ENCODE assay signal across 8 cellular contexts in genomic region chr1:39154553-39155361, GRCh38. TPM values are rescaled to one million over a fixed set of nuclear protein-coding genes. Genes with fewer than 3 reads are reported as not detected.
DNase-seq lines count a peak whose midpoint lies in the region; ATAC-seq, FAIRE-seq and TF ChIP-seq lines count a peak whose summit lies in the region.

No MANE protein-coding gene starts in this region.

- no peaks in the 10 kb centered on the region for H4K20me1 ChIP-seq in MM.1S (ENCODE audit: insufficient read depth, low read length)

- H3K27me3 ChIP-seq in breast epithelium, result no peaks in the 10 kb centered on the region
- H3K27me3 ChIP-seq in liver (ENCODE audit: control insufficient read depth in 4 of 4, insufficient read depth in 4 of 4, low read length in 3 of 4), result no peaks in the 10 kb centered on the region
- no peaks in the 10 kb centered on the region for H3K27me3 ChIP-seq in vagina
- no peaks in the 10 kb centered on the region for H3K27me3 ChIP-seq in MM.1S (replicated peaks; ENCODE audit: insufficient read depth, low read length)

- TF ChIP-seq RAD21 in liver (IDR thresholded peaks at IDR 0.05), result peak in 1 of 2 donors; percentile 37

- H3K79me2 ChIP-seq in MM.1S (ENCODE audit: low read length), result no peaks in the 10 kb centered on the region

- H3K36me3 ChIP-seq in breast epithelium (no peaks in the 10 kb centered on the region), liver (ENCODE audit: control insufficient read depth in 4 of 4, insufficient read depth in 3 of 4, low read depth in 1 of 4, low read length in 3 of 4) (no peaks in the 10 kb centered on the region), vagina (no peaks in the 10 kb centered on the region), MM.1S (replicated peaks; ENCODE audit: insufficient read depth, low read length) (no peaks in the 10 kb centered on the region)

- no peaks in the 10 kb centered on the region for H3K9me2 ChIP-seq in MM.1S (replicated peaks; ENCODE audit: insufficient read depth, low read length)

- intact Hi-C loops in activated naive CD4-positive, alpha-beta T cell treated with anti-CD3 and anti-CD28 coated beads for 36 hours (cut with micrococcal nuclease), result no loop called here
- intact Hi-C loops in breast epithelium (cut with DNase I; ENCODE audit: low total_unique reads) (no loop called here), vagina (cut with DNase I) (no loop called here)

- no peak for TF ChIP-seq POLR2A in breast epithelium (IDR thresholded peaks at IDR 0.05)
- TF ChIP-seq POLR2A in vagina (IDR thresholded peaks at IDR 0.05), result no peak

- no peak for ATAC-seq in GM19035 (IDR thresholded peaks at IDR 0.05; ENCODE audit: unreplicated experiment)

- H3K27me3 Mint-ChIP-seq in activated naive CD4-positive, alpha-beta T cell treated with anti-CD3 and anti-CD28 coated beads for 36 hours (ENCODE audit: low read depth), result no peaks in the 10 kb centered on the region
- H3K27me3 Mint-ChIP-seq in activated naive CD4-positive, alpha-beta T cell treated with anti-CD3 and anti-CD28 coated beads, Interleukin-2, amount 10 ng/mL, durations not matched to agents 7 days and 5 days, result peaks cover 25% of the 10 kb centered on the region

- TF ChIP-seq CTCF in breast epithelium (IDR thresholded peaks at IDR 0.05) (no peak), liver (IDR thresholded peaks at IDR 0.05; ENCODE audit: low read depth, low read length, missing input control) (no peak), vagina (IDR thresholded peaks at IDR 0.05) (no peak), MM.1S (IDR thresholded peaks at IDR 0.05; ENCODE audit: low read length) (no peak), D721Med (IDR thresholded peaks at IDR 0.05; ENCODE audit: insufficient read depth, missing control alignments) (no peak)

- H3K27ac ChIP-seq in breast epithelium (peak overlapping the region; percentile 57 to 92), liver (ENCODE audit: low read depth in 1 of 2, low read length in 2 of 2) (peak overlapping the region; percentile 53 to 81), vagina (peak overlapping the region; percentile 17), MM.1S (ENCODE audit: low read length) (no peak overlapping the region)

- peak; percentile 6 for DNase-seq in activated naive CD4-positive, alpha-beta T cell treated with anti-CD3 and anti-CD28 coated beads for 36 hours
- no peak for DNase-seq in activated naive CD4-positive, alpha-beta T cell treated with anti-CD3 and anti-CD28 coated beads, Interleukin-2, amount 10 ng/mL, durations not matched to agents 7 days and 5 days
- peak in 1 of 2 donors; percentile 63 for DNase-seq in breast epithelium (ENCODE audit: low spot score in 2 of 2)
- no peak for DNase-seq in vagina (ENCODE audit: extremely low spot score in 2 of 2)
- DNase-seq in MM.1S, result no peak
- DNase-seq in D721Med (ENCODE audit: insufficient read length, low spot score), result no peak

- H3K9me3 ChIP-seq in breast epithelium (no peaks in the 10 kb centered on the region), liver (ENCODE audit: control insufficient read depth in 4 of 4, low read length in 3 of 4) (no peaks in the 10 kb centered on the region), vagina (no peaks in the 10 kb centered on the region), MM.1S (replicated peaks; ENCODE audit: insufficient read depth, low read length) (no peaks in the 10 kb centered on the region)

- H3F3A ChIP-seq in MM.1S (ENCODE audit: insufficient read depth, low read length), result peaks cover 4% of the 10 kb centered on the region; the same call in 1 of the 2 replicates

- H3K4me3 Mint-ChIP-seq in activated naive CD4-positive, alpha-beta T cell treated with anti-CD3 and anti-CD28 coated beads for 36 hours, result no peak overlapping the region
- H3K4me3 Mint-ChIP-seq in activated naive CD4-positive, alpha-beta T cell treated with anti-CD3 and anti-CD28 coated beads, Interleukin-2, amount 10 ng/mL, durations not matched to agents 7 days and 5 days, result no peak overlapping the region

- H3K4me1 Mint-ChIP-seq in activated naive CD4-positive, alpha-beta T cell treated with anti-CD3 and anti-CD28 coated beads for 36 hours (ENCODE audit: low read depth), result peaks cover 4% of the 10 kb centered on the region
- H3K4me1 Mint-ChIP-seq in activated naive CD4-positive, alpha-beta T cell treated with anti-CD3 and anti-CD28 coated beads, Interleukin-2, amount 10 ng/mL, durations not matched to agents 7 days and 5 days, result peaks cover 4% of the 10 kb centered on the region

- H3K4me1 ChIP-seq in breast epithelium (peaks cover 3 to 46% of the 10 kb centered on the region in 2 donors), liver (ENCODE audit: control insufficient read depth in 4 of 4, insufficient read depth in 4 of 4, low read length in 3 of 4) (peaks cover 22 to 49% (median 46%) of the 10 kb centered on the region in 4 donors), vagina (peaks cover 62% of the 10 kb centered on the region), MM.1S (ENCODE audit: low read length) (peaks cover 24% of the 10 kb centered on the region)

- no peak overlapping the region for H3K4me2 ChIP-seq in MM.1S (ENCODE audit: low read depth, low read length)

- 57% methylated on average over 5 of the region's 5 CpGs for WGBS in liver

- no peaks in the 10 kb centered on the region for H3K36me3 Mint-ChIP-seq in activated naive CD4-positive, alpha-beta T cell treated with anti-CD3 and anti-CD28 coated beads for 36 hours (ENCODE audit: low read depth)
- H3K36me3 Mint-ChIP-seq in activated naive CD4-positive, alpha-beta T cell treated with anti-CD3 and anti-CD28 coated beads, Interleukin-2, amount 10 ng/mL, durations not matched to agents 7 days and 5 days, result no peaks in the 10 kb centered on the region

- no peak overlapping the region for H2AFZ ChIP-seq in MM.1S (ENCODE audit: low read length)

- H3K9ac ChIP-seq in liver (ENCODE audit: low read depth in 1 of 2, low read length in 2 of 2), result no peak overlapping the region
- no peak overlapping the region for H3K9ac ChIP-seq in MM.1S (ENCODE audit: low read length)

- no peaks in the 10 kb centered on the region for H3K9me3 Mint-ChIP-seq in activated naive CD4-positive, alpha-beta T cell treated with anti-CD3 and anti-CD28 coated beads for 36 hours
- no peaks in the 10 kb centered on the region for H3K9me3 Mint-ChIP-seq in activated naive CD4-positive, alpha-beta T cell treated with anti-CD3 and anti-CD28 coated beads, Interleukin-2, amount 10 ng/mL, durations not matched to agents 7 days and 5 days

- CTCF ChIA-PET in activated naive CD4-positive, alpha-beta T cell treated with anti-CD3 and anti-CD28 coated beads for 36 hours (lab: Charles Lee), result no interaction called here
- CTCF ChIA-PET in activated naive CD4-positive, alpha-beta T cell treated with anti-CD3 and anti-CD28 coated beads, Interleukin-2, amount 10 ng/mL, durations not matched to agents 7 days and 5 days (lab: Charles Lee), result no interaction called here

- FAIRE-seq in D721Med (lab: Jason Lieb, UNC), result no peak

- no peak overlapping the region for H3K4me3 ChIP-seq in breast epithelium
- no peak overlapping the region for H3K4me3 ChIP-seq in liver (ENCODE audit: low read depth in 1 of 3, low read length in 3 of 3)
- no peak overlapping the region for H3K4me3 ChIP-seq in vagina
- no peak overlapping the region for H3K4me3 ChIP-seq in MM.1S (ENCODE audit: low read length)

- no peak overlapping the region for H3K27ac Mint-ChIP-seq in activated naive CD4-positive, alpha-beta T cell treated with anti-CD3 and anti-CD28 coated beads for 36 hours
- no peak overlapping the region for H3K27ac Mint-ChIP-seq in activated naive CD4-positive, alpha-beta T cell treated with anti-CD3 and anti-CD28 coated beads, Interleukin-2, amount 10 ng/mL, durations not matched to agents 7 days and 5 days

TF ChIP-seq in liver, 16 proteins besides CTCF, POLR2A, EP300 and RAD21:
- TF ChIP-seq SP1 (IDR thresholded peaks at IDR 0.05) (peak; percentile 17), YY1 (IDR thresholded peaks at IDR 0.05) (no peak), HNF4A (conservative IDR thresholded peaks at IDR 0.05) (peak; percentile 2 to 32), RXRA (IDR thresholded peaks at IDR 0.05) (peak; percentile 10 to 23), REST (IDR thresholded peaks at IDR 0.05) (peak; percentile 12), MAX (IDR thresholded peaks at IDR 0.05) (no peak)

RNA-seq across cellular contexts. Expression of gene MACF1, which starts 49.7 kb away (rescaled TPM):
- 100 to 1,000 TPM; 174 to 179 TPM for total RNA-seq in activated naive CD4-positive, alpha-beta T cell treated with anti-CD3 and anti-CD28 coated beads for 36 hours
- 100 to 1,000 TPM; 279 to 350 (median 325) TPM for total RNA-seq in breast epithelium
- total RNA-seq in liver, result 100 to 1,000 TPM in 1 of 2 donors, 10 to 100 TPM in 1; 62.1 to 216 TPM
- polyA plus RNA-seq in liver, result 10 to 100 TPM; 23.3 to 40.2 TPM
- 291 TPM for total RNA-seq in vagina
